In the genomic region with DNA sequence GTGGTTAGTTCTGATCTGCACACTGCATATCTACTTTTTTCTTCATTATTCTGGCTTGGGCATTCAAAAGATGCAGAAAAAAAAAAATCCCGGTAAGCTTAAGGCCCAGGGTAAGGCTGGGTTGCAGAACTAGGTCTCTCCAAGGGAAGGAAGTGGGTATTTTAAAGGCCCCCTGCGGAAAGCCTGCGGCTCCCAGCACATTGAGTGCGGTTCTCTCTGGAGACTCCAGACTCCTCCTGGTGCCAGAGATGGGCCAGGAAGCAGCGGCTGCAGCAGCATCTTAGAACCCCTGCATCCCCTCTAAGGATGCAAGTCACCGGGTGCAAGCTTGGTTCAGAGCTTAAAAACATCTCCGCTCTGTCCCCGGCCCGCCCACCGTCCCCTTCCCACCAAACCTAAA, we compare ENCODE assay signal across 8 cellular contexts. TPM values are rescaled to one million over a fixed set of nuclear protein-coding genes. Genes with fewer than 3 reads are reported as not detected.
DNase-seq lines count a peak whose midpoint lies in the region; ATAC-seq, FAIRE-seq and TF ChIP-seq lines count a peak whose summit lies in the region.

No MANE protein-coding gene starts in this region.

- intact Hi-C loops in adrenal gland (cut with DNase I), result no loop called here
- intact Hi-C loops in left colon (cut with DNase I, micrococcal nuclease), result no loop called here
- intact Hi-C loops in thyroid gland (cut with DNase I), result no loop called here

- peaks cover 20% of the 10 kb centered on the region for H3K4me1 Mint-ChIP-seq in activated T-cell treated with anti-CD3 and anti-CD28 coated beads, Interleukin-2, amount 50 U/mL, for 72 hours (ENCODE audit: low read depth)

- H3K9me3 Mint-ChIP-seq in activated T-cell treated with anti-CD3 and anti-CD28 coated beads, Interleukin-2, amount 50 U/mL, for 72 hours, result no peaks in the 10 kb centered on the region

- no peak for TF ChIP-seq POLR2A in adrenal gland (IDR thresholded peaks at IDR 0.05)
- no peak for TF ChIP-seq POLR2A in thyroid gland (IDR thresholded peaks at IDR 0.05)

- TF ChIP-seq CTCF in adrenal gland (IDR thresholded peaks at IDR 0.05), result no peak
- TF ChIP-seq CTCF in thyroid gland (IDR thresholded peaks at IDR 0.05), result no peak

- peaks cover 14 to 27% of the 10 kb centered on the region in 2 donors for H3K4me1 ChIP-seq in adrenal gland (replicated peaks in 1 of 2)
- H3K4me1 ChIP-seq in thyroid gland, result peaks cover 4 to 16% of the 10 kb centered on the region in 2 donors

- H3K27ac Mint-ChIP-seq in activated T-cell treated with anti-CD3 and anti-CD28 coated beads, Interleukin-2, amount 50 U/mL, for 72 hours, result no peak overlapping the region

- peak; percentile 11 for ATAC-seq in activated T-cell treated with anti-CD3 and anti-CD28 coated beads, Interleukin-2, amount 50 U/mL, for 72 hours (replicated peaks in 1 of 2)
- peak; percentile 44 for ATAC-seq in left colon

- H3K36me3 ChIP-seq in adrenal gland (replicated peaks in 1 of 2) (no peaks in the 10 kb centered on the region), thyroid gland (no peaks in the 10 kb centered on the region)

- 32 to 36% (median 34%) methylated on average over 9 to 10 of the region's 10 CpGs for WGBS in adrenal gland, 4 donors
- 47 to 52% methylated on average over 10 of the region's 10 CpGs for WGBS in thyroid gland, 2 donors

- FAIRE-seq in frontal cortex (lab: Jason Lieb, UNC), result no peak

- H3K9me3 ChIP-seq in adrenal gland (replicated peaks in 1 of 3) (no peaks in the 10 kb centered on the region), thyroid gland (no peaks in the 10 kb centered on the region)

- no peak for DNase-seq in activated T-cell treated with anti-CD3 and anti-CD28 coated beads, Interleukin-2, amount 50 U/mL, for 72 hours
- no peak for DNase-seq in activated T-cell treated with anti-CD3 and anti-CD28 coated beads, Interleukin-2, amount 50 U/mL, for 48 hours
- DNase-seq in adrenal gland (peak in 1 of 7 donors; percentile 20), left colon (peak in 1 of 2 donors; percentile 9), thyroid gland (no peak), T1000 (lab: John Stamatoyannopoulos, UW) (no peak), NCI-H2029 treated with DMSO at 0.1 percent for 48 hours (lab: John Stamatoyannopoulos, UW) (no peak), frontal cortex (ENCODE audit: low spot score in 2 of 2) (no peak)

- H3K4me3 Mint-ChIP-seq in activated T-cell treated with anti-CD3 and anti-CD28 coated beads, Interleukin-2, amount 50 U/mL, for 72 hours, result peak overlapping the region; percentile 75 to 80

- H3K4me3 ChIP-seq in adrenal gland (peak overlapping the region in 2 of 4 donors; percentile 41 to 49), thyroid gland (replicated peaks in 1 of 3) (peak overlapping the region in 2 of 3 donors; percentile 28 to 30)

- no peaks in the 10 kb centered on the region for H3K27me3 ChIP-seq in adrenal gland
- no peaks in the 10 kb centered on the region for H3K27me3 ChIP-seq in thyroid gland

- peaks cover 2 to 3% of the 10 kb centered on the region in 2 donors for H3K36me3 Mint-ChIP-seq in activated T-cell treated with anti-CD3 and anti-CD28 coated beads, Interleukin-2, amount 50 U/mL, for 72 hours (ENCODE audit: insufficient read depth in 2 of 2)

- H3K27me3 Mint-ChIP-seq in activated T-cell treated with anti-CD3 and anti-CD28 coated beads, Interleukin-2, amount 50 U/mL, for 72 hours (ENCODE audit: low read depth), result peaks cover 33% of the 10 kb centered on the region

- H3K27ac ChIP-seq in adrenal gland (peak overlapping the region in 3 of 5 donors; percentile 36 to 81 (median 44)), thyroid gland (peak overlapping the region in 1 of 3 donors; percentile 22)

RNA-seq across cellular contexts. Expression of gene TGIF1, which starts 49.5 kb away (rescaled TPM):
- total RNA-seq in activated T-cell treated with anti-CD3 and anti-CD28 coated beads, Interleukin-2, amount 50 U/mL, for 72 hours, result 10 to 100 TPM; 60.0 to 70.0 TPM
- 10 to 100 TPM; 25.7 to 83.1 (median 61.1) TPM for total RNA-seq in adrenal gland
- 10 to 100 TPM; 40.9 to 53.2 (median 45.1) TPM for polyA plus RNA-seq in adrenal gland
- 10 to 100 TPM; 50.9 to 59.3 TPM for total RNA-seq in left colon
- total RNA-seq in thyroid gland, result 10 to 100 TPM; 46.4 to 62.3 (median 52.3) TPM
- total RNA-seq in frontal cortex, result 15.5 TPM
